ENCODE assay signal across 1 cellular context in genomic region chr6:26543953-26544352, GRCh38.
TF ChIP-seq lines count a peak whose summit lies in the region.

No MANE protein-coding gene starts in this region.

TF ChIP-seq in K562, 482 proteins besides CTCF, POLR2A, EP300 and RAD21:
- TF ChIP-seq SNAPC5 (CRISPR knock-in tag; IDR thresholded peaks at IDR 0.05) (no peak), ZNF699 (CRISPR knock-in tag; IDR thresholded peaks at IDR 0.05; ENCODE audit: insufficient replicate concordance) (no peak), YBX1 (IDR thresholded peaks at IDR 0.05) (no peak), UBTF (IDR thresholded peaks at IDR 0.05; ENCODE audit: borderline replicate concordance in 1 of 2, low read depth in 2 of 2, low read length in 2 of 2) (no peak), WHSC1 (IDR thresholded peaks at IDR 0.05; ENCODE audit: low read length) (no peak), NRF1 (conservative IDR thresholded peaks at IDR 0.05 in 1 of 2, IDR thresholded peaks at IDR 0.05 in 1 of 2) (0 out of 4 replicates have a peak, but pooled peaks of 1 of the 2 experiments have one; percentile 7), FOXK1 (CRISPR knock-in tag; IDR thresholded peaks at IDR 0.05; ENCODE audit: borderline replicate concordance) (no peak), MYC (IDR thresholded peaks at IDR 0.05; ENCODE audit: low read depth, low read length) (peak; percentile 47; the same call in 1 of the 2 replicates), MYC (CRISPR knock-in tag; IDR thresholded peaks at IDR 0.05; ENCODE audit: borderline replicate concordance, low read depth) (no peak), TCF7 (IDR thresholded peaks at IDR 0.05; ENCODE audit: borderline replicate concordance) (no peak), ZKSCAN3 (CRISPR knock-in tag; IDR thresholded peaks at IDR 0.05) (no peak), ARNT (IDR thresholded peaks at IDR 0.05) (0 out of 4 replicates have a peak, but pooled peaks of 1 of the 2 experiments have one; percentile 36)
- TF ChIP-seq, protein P1, sequence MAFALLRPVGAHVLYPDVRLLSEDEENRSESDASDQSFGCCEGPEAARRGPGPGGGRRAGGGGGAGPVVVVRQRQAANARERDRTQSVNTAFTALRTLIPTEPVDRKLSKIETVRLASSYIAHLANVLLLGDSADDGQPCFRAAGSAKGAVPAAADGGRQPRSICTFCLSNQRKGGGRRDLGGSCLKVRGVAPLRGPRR (CRISPR knock-in tag; IDR thresholded peaks at IDR 0.05), result no peak
- TF ChIP-seq, protein P2, sequence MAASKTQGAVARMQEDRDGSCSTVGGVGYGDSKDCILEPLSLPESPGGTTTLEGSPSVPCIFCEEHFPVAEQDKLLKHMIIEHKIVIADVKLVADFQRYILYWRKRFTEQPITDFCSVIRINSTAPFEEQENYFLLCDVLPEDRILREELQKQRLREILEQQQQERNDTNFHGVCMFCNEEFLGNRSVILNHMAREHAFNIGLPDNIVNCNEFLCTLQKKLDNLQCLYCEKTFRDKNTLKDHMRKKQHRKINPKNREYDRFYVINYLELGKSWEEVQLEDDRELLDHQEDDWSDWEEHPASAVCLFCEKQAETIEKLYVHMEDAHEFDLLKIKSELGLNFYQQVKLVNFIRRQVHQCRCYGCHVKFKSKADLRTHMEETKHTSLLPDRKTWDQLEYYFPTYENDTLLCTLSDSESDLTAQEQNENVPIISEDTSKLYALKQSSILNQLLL (CRISPR knock-in tag; IDR thresholded peaks at IDR 0.05; ENCODE audit: borderline replicate concordance), result no peak
